ENCODE assay signal across 1 cellular context in the genomic region with DNA sequence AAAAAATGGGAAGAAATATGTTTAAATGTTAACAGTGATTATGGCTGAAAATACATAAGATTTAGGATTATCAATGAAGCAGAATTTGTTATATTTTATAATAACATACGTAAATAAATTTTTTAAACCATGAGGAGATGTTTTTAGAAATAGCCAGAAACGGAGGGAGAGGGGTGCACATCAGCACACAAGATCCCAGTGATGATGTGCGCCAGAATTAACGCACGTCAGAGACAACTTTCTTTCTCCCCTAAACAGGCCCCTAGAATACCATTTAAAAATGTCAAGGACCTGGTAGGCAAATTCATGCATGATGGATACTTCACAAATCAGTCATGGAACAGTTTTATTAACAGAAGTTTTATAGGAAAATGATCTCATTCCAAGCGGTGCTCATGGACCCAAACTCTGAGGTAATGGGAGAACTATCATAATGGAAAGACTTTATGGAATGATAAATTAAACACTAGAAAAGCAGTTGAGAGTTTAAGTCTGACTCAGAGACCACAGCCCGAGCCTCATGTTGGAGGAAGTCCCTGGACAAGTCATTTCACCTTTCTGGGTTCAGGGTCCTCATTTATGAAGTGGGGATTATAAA.
TF ChIP-seq lines count a peak whose summit lies in the region.

No MANE protein-coding gene starts in this region.

TF ChIP-seq in GM23338, 12 proteins besides CTCF, POLR2A, EP300 and RAD21:
- TF ChIP-seq, protein P1, sequence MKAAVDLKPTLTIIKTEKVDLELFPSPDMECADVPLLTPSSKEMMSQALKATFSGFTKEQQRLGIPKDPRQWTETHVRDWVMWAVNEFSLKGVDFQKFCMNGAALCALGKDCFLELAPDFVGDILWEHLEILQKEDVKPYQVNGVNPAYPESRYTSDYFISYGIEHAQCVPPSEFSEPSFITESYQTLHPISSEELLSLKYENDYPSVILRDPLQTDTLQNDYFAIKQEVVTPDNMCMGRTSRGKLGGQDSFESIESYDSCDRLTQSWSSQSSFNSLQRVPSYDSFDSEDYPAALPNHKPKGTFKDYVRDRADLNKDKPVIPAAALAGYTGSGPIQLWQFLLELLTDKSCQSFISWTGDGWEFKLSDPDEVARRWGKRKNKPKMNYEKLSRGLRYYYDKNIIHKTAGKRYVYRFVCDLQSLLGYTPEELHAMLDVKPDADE (IDR thresholded peaks at IDR 0.05), result no peak
- no peak for TF ChIP-seq POLR2AphosphoS5 (IDR thresholded peaks at IDR 0.05; ENCODE audit: low read depth)
- TF ChIP-seq, protein P2, sequence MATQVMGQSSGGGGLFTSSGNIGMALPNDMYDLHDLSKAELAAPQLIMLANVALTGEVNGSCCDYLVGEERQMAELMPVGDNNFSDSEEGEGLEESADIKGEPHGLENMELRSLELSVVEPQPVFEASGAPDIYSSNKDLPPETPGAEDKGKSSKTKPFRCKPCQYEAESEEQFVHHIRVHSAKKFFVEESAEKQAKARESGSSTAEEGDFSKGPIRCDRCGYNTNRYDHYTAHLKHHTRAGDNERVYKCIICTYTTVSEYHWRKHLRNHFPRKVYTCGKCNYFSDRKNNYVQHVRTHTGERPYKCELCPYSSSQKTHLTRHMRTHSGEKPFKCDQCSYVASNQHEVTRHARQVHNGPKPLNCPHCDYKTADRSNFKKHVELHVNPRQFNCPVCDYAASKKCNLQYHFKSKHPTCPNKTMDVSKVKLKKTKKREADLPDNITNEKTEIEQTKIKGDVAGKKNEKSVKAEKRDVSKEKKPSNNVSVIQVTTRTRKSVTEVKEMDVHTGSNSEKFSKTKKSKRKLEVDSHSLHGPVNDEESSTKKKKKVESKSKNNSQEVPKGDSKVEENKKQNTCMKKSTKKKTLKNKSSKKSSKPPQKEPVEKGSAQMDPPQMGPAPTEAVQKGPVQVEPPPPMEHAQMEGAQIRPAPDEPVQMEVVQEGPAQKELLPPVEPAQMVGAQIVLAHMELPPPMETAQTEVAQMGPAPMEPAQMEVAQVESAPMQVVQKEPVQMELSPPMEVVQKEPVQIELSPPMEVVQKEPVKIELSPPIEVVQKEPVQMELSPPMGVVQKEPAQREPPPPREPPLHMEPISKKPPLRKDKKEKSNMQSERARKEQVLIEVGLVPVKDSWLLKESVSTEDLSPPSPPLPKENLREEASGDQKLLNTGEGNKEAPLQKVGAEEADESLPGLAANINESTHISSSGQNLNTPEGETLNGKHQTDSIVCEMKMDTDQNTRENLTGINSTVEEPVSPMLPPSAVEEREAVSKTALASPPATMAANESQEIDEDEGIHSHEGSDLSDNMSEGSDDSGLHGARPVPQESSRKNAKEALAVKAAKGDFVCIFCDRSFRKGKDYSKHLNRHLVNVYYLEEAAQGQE (IDR thresholded peaks at IDR 0.05; ENCODE audit: unreplicated experiment), result no peak
TF ChIP-seq in GM23338: peak in this region for 0.
